Comparison of ENCODE assay signal across 22 cellular contexts in genomic region chr7:134014935-134015334, GRCh38.
DNase-seq lines count a peak whose midpoint lies in the region; ATAC-seq, FAIRE-seq and TF ChIP-seq lines count a peak whose summit lies in the region.
"Had no signal": no experiment of that assay in that cellular context is flagged by ENCODE, and none has a peak within 500 bp of the region (broad histone marks: within the 10 kb centered on the region; RNA-seq: fewer than 3 reads in every experiment).

No MANE protein-coding gene starts in this region.

- H3K27me3 Mint-ChIP-seq in astrocyte (ENCODE audit: low read depth, unreplicated experiment) = no peaks in the 10 kb centered on the region
- H3K27me3 Mint-ChIP-seq: B cell had no signal

- no peak overlapping the region for H3K27ac ChIP-seq in astrocyte (ENCODE audit: low read depth, low read length)

- no peaks in the 10 kb centered on the region for H3K36me3 ChIP-seq in astrocyte (ENCODE audit: insufficient read depth, low read length)

- peaks cover 4% of the 10 kb centered on the region for H4K20me1 ChIP-seq in astrocyte (ENCODE audit: insufficient read depth, low read length)

- no peak for FAIRE-seq in astrocyte (lab: Jason Lieb, UNC)
- FAIRE-seq: G401.6, H1 had no signal

- H3K27me3 ChIP-seq in astrocyte (ENCODE audit: insufficient read depth, low read length) = no peaks in the 10 kb centered on the region

- H3K4me1 ChIP-seq in astrocyte (ENCODE audit: insufficient read depth, low read length) = no peaks in the 10 kb centered on the region

- H3K4me1 Mint-ChIP-seq in astrocyte (ENCODE audit: low read depth, unreplicated experiment) = no peaks in the 10 kb centered on the region
- H3K4me1 Mint-ChIP-seq: B cell had no signal

- ATAC-seq in HG03354 (IDR thresholded peaks at IDR 0.05; ENCODE audit: poor library complexity, severe bottlenecking, unreplicated experiment) = no peak

- no peaks in the 10 kb centered on the region for H3K9me3 Mint-ChIP-seq in astrocyte (ENCODE audit: unreplicated experiment)

- no peak overlapping the region for H3K4me2 ChIP-seq in astrocyte (ENCODE audit: low read length)

- no peak overlapping the region for H2AFZ ChIP-seq in astrocyte (ENCODE audit: low read depth, low read length)

- peaks cover 2% of the 10 kb centered on the region for H3K36me3 Mint-ChIP-seq in astrocyte (ENCODE audit: low read depth, unreplicated experiment)

- no peak for TF ChIP-seq CTCF in astrocyte (IDR thresholded peaks at IDR 0.05; ENCODE audit: insufficient read depth, low read depth, low read length)

- H3K79me2 ChIP-seq in astrocyte (ENCODE audit: insufficient read depth, low read length) = no peaks in the 10 kb centered on the region

- no peak overlapping the region for H3K27ac Mint-ChIP-seq in astrocyte (ENCODE audit: unreplicated experiment)
- H3K27ac Mint-ChIP-seq: B cell had no signal

- DNase-seq in GM03348 (ENCODE audit: low spot score) (peak; percentile 20), M059J (ENCODE audit: low read depth) (peak; percentile 31), astrocyte (ENCODE audit: low read depth) (peak; percentile 5), myocyte (ENCODE audit: low read depth) (peak; percentile 59)
- DNase-seq in activated CD4-positive, CD25-positive, alpha-beta regulatory T cell treated with anti-CD3 and anti-CD28 coated beads, Interleukin-2, amount 50 U/mL, for 72 hours = no peak
- no peak for DNase-seq in activated T-cell treated with anti-CD3 and anti-CD28 coated beads, Interleukin-2, amount 50 U/mL, for 48 hours
- DNase-seq: ACHN, DMS79 treated with DMSO at 0.1 percent for 48 hours, IMR-90, MM.1S, NCI-H1417, NCI-H187, NCI-H2107, NCI-H226, NCI-H524, NCI-H82, SW 1271, T-helper 2 cell had no signal

- no peaks in the 10 kb centered on the region for H3K9me3 ChIP-seq in astrocyte (ENCODE audit: insufficient read depth, low read depth, low read length)

- no peak overlapping the region for H3K4me3 ChIP-seq in astrocyte (ENCODE audit: insufficient read depth, low read depth, low read length)

- H3K9ac ChIP-seq in astrocyte (ENCODE audit: low read length) = no peak overlapping the region

- no peak overlapping the region for H3K4me3 Mint-ChIP-seq in astrocyte (ENCODE audit: unreplicated experiment)
- H3K4me3 Mint-ChIP-seq: B cell had no signal

Comparison
In these comparisons a context has a peak if more than half of its experiments do, and no peak if none do; other contexts are left out.
1. DNase-seq: peak in GM03348 (single experiment), M059J (single experiment), astrocyte (single experiment) and myocyte (single experiment); none in activated CD4-positive, CD25-positive, alpha-beta regulatory T cell treated with anti-CD3 and anti-CD28 coated beads, Interleukin-2, amount 50 U/mL, for 72 hours (single experiment) and activated T-cell treated with anti-CD3 and anti-CD28 coated beads, Interleukin-2, amount 50 U/mL, for 48 hours (0 of 2).